ENCODE assay signal across 8 cellular contexts in the genomic region with DNA sequence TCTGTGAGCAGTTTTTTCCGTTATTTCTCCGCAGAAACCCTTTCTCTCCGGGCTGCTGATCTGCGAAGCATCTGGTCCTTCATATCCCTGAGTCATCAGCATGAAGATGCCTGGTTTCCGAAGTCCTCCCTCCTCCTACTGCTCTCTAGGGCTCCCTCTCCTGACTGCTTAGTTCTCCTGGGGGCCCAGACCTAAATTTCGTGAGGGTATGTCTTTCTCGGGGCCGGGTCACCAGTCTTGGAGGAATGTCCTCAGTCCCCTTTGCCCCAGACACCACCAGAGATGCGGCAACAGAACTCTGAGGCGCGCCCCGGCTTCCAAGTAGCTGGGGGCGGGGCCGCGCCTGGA. TPM values are rescaled to one million over a fixed set of nuclear protein-coding genes. Genes with fewer than 3 reads are reported as not detected.
DNase-seq lines count a peak whose midpoint lies in the region; ATAC-seq and TF ChIP-seq lines count a peak whose summit lies in the region.

No MANE protein-coding gene starts in this region.

- no TSS peak for BruUV-seq in A673 (replicated peaks; lab: Mats Ljungman, UMichigan)

- peaks cover 32% of the 10 kb centered on the region for H3K36me3 Mint-ChIP-seq in central memory CD8-positive, alpha-beta T cell (ENCODE audit: insufficient read depth)

- peaks cover 25% of the 10 kb centered on the region for H3K4me1 Mint-ChIP-seq in central memory CD8-positive, alpha-beta T cell

- peak; percentile 37 for TF ChIP-seq CTCF in A673 (conservative IDR thresholded peaks at IDR 0.05; ENCODE audit: low read depth, low read length)
- TF ChIP-seq CTCF in GM12875 (IDR thresholded peaks at IDR 0.05; ENCODE audit: borderline replicate concordance, insufficient read depth, low read depth, low read length): no peak

- H3K27me3 Mint-ChIP-seq in central memory CD8-positive, alpha-beta T cell: peaks cover 3% of the 10 kb centered on the region

- H3K27ac Mint-ChIP-seq in central memory CD8-positive, alpha-beta T cell (ENCODE audit: low read depth): peak overlapping the region; percentile 92

- H3K27me3 ChIP-seq in A673 (replicated peaks; ENCODE audit: insufficient read depth, low read depth, low read length, poor library complexity): peaks cover 52% of the 10 kb centered on the region

- 1% methylated on average over 15 of the region's 15 CpGs for WGBS in urinary bladder

- ATAC-seq in central memory CD8-positive, alpha-beta T cell (replicated peaks; ENCODE audit: extremely low read depth, poor library complexity, severe bottlenecking): peak; percentile 0
- no peak for ATAC-seq in HG03025 (IDR thresholded peaks at IDR 0.05; ENCODE audit: low FRiP score, unreplicated experiment)

- H3K36me3 ChIP-seq in A673 (ENCODE audit: insufficient read depth, low read length, poor library complexity, severe bottlenecking) (no peaks in the 10 kb centered on the region), urinary bladder (ENCODE audit: insufficient read depth) (no peaks in the 10 kb centered on the region)

- CTCF ChIA-PET in A673 (lab: Charles Lee): no interaction called here

- DNase-seq in A673 (ENCODE audit: low spot score): no peak
- peak; percentile 72 for DNase-seq in NCI-H1694 treated with DMSO at 0.1 percent for 48 hours (lab: John Stamatoyannopoulos, UW)
- DNase-seq in central memory CD8-positive, alpha-beta T cell (ENCODE audit: low spot score in 2 of 2): no peak
- peak; percentile 12 for DNase-seq in medulla oblongata (ENCODE audit: extremely low spot score)
- no peak for DNase-seq in activated CD4-positive, alpha-beta T cell treated with anti-CD3 and anti-CD28 coated beads, Interleukin-2, amount 50 U/mL, for 48 hours

- H3K4me1 ChIP-seq in A673 (ENCODE audit: insufficient read depth, low read length, poor library complexity, severe bottlenecking) (no peaks in the 10 kb centered on the region), urinary bladder (ENCODE audit: insufficient read depth) (peaks cover 2% of the 10 kb centered on the region)

- POLR2A ChIA-PET in A673 (lab: Charles Lee; ENCODE audit: low non-redundant PET): no interaction called here

- H3K27ac ChIP-seq in A673 (ENCODE audit: low read depth, low read length, poor library complexity, severe bottlenecking): no peak overlapping the region
- H3K27ac ChIP-seq in urinary bladder (ENCODE audit: low read depth): no peak overlapping the region

- H3K4me3 ChIP-seq in A673 (ENCODE audit: low read depth, low read length, poor library complexity, severe bottlenecking) (peak overlapping the region; percentile 61), GM12875 (ENCODE audit: low read depth, low read length) (peak overlapping the region; percentile 55), urinary bladder (ENCODE audit: low read depth, low read length) (peak overlapping the region; percentile 77)

- no peaks in the 10 kb centered on the region for H3K9me3 Mint-ChIP-seq in central memory CD8-positive, alpha-beta T cell

- intact Hi-C loops in A673 (cut with micrococcal nuclease; ENCODE audit: unreplicated experiment): loop anchor here (2.0 kb wide), 1 partner anchor 98 kb away; no protein-coding TSS in a partner anchor

- H3K4me3 Mint-ChIP-seq in central memory CD8-positive, alpha-beta T cell: peak overlapping the region; percentile 78

- no peaks in the 10 kb centered on the region for H3K9me3 ChIP-seq in A673 (ENCODE audit: low read depth, low read length, poor library complexity, severe bottlenecking)

RNA-seq across cellular contexts. Expression of a gene that starts 0.6 kb away (rescaled TPM):
- total RNA-seq in A673 (2021): 1.0 and 2.4 TPM in 2 replicates
- 2.4 TPM for total RNA-seq in urinary bladder
- 1.1 TPM for polyA plus RNA-seq in urinary bladder

Comparison
In these comparisons a context has a peak if more than half of its experiments do, and no peak if none do; other contexts are left out.
1. DNase-seq: peak in NCI-H1694 treated with DMSO at 0.1 percent for 48 hours (single experiment) and medulla oblongata (single experiment); none in A673 (single experiment), central memory CD8-positive, alpha-beta T cell (0 of 2) and activated CD4-positive, alpha-beta T cell treated with anti-CD3 and anti-CD28 coated beads, Interleukin-2, amount 50 U/mL, for 48 hours (0 of 2).
2. Peak in every context shown above with its lines, with median percentiles within 50 percentile points of each other: H3K4me3 ChIP-seq.